ENCODE assay signal across 19 cellular contexts in genomic region chr6:49205526-49205925, GRCh38.
DNase-seq lines count a peak whose midpoint lies in the region.
"Had no signal": no experiment of that assay in that cellular context is flagged by ENCODE, and none has a peak within 500 bp of the region (broad histone marks: within the 10 kb centered on the region; RNA-seq: fewer than 3 reads in every experiment).

No MANE protein-coding gene starts in this region.

- DNase-seq in NCI-H1105 treated with DMSO at 0.1 percent for 48 hours (lab: John Stamatoyannopoulos, UW) (peak; percentile 91), NCI-H146 treated with DMSO at 0.1 percent for 48 hours (lab: John Stamatoyannopoulos, UW; ENCODE audit: unreplicated experiment) (peak; percentile 53), NCI-H748 treated with DMSO at 0.1 percent for 48 hours (lab: John Stamatoyannopoulos, UW) (peak; percentile 85), NCI-H2196 treated with DMSO at 0.1 percent for 48 hours (lab: John Stamatoyannopoulos, UW; ENCODE audit: unreplicated experiment) (no peak), NCI-H526 (lab: John Stamatoyannopoulos, UW) (no peak), AG08395 (ENCODE audit: low spot score) (no peak), RKO (ENCODE audit: low spot score) (no peak)
- DNase-seq: DMS153; DND-41; HCEC 1CT; KBM-7; MV-4-11; NCI-H2029 treated with DMSO at 0.1 percent for 48 hours; NCI-H446; NCI-H526 treated with DMSO at 0.1 percent for 48 hours; NK-92 treated with Interleukin-12 subunit alpha and Interleukin-12 subunit beta, amount 100 ng/mL, for 24 hours; PC-9; Right ventricle myocardium superior; RPMI8226 had no signal

Comparison
In these comparisons a context has a peak if more than half of its experiments do, and no peak if none do; other contexts are left out.
1. DNase-seq: peak in NCI-H1105 treated with DMSO at 0.1 percent for 48 hours (single experiment), NCI-H146 treated with DMSO at 0.1 percent for 48 hours (single experiment) and NCI-H748 treated with DMSO at 0.1 percent for 48 hours (single experiment); none in NCI-H2196 treated with DMSO at 0.1 percent for 48 hours (single experiment), NCI-H526 (0 of 2), AG08395 (single experiment) and RKO (single experiment).